10 cellular contexts compared by ENCODE assay signal in the genomic region with DNA sequence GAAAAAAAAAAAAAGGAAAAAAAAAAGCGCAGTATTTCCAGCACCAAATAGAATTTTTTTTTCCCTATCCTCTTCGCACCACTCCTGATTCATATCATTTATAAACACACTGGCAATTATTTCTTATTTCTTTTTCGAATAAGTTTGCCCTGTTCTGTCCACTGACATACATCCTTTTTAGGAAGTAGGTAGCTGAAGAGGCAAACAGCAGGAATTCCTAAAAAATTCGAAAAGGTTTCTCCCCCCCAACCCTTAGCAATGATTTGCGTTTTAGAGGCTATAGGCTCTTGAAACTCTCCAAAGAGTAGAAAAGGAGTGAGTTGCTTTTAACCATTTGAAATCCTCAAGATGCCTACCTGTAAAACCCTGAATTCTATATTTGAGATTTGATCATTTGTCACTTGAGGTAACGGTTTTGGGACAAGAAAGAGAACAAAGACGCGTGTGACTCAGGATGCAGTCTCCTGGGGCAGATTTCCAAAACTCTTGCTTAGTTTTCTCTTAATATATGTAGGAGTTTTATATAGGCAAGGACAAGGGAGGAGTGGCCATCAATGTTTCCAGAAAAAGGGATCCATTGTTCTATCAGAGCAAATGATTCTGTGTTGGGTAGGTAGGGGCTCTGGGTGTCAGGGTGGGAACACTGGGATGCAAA. TPM values are rescaled to one million over a fixed set of nuclear protein-coding genes. Genes with fewer than 3 reads are reported as not detected.
DNase-seq lines count a peak whose midpoint lies in the region; ATAC-seq and TF ChIP-seq lines count a peak whose summit lies in the region.
"Had no signal": no experiment of that assay in that cellular context is flagged by ENCODE, and none has a peak within 500 bp of the region (broad histone marks: within the 10 kb centered on the region; RNA-seq: fewer than 3 reads in every experiment).

No MANE protein-coding gene starts in this region.

- H3K27ac ChIP-seq in heart left ventricle = peak overlapping the region; percentile 77 to 98 (median 92)
- H3K27ac ChIP-seq in uterus = peak overlapping the region; percentile 99

- TF ChIP-seq POLR2A in heart left ventricle (IDR thresholded peaks at IDR 0.05) (no peak), uterus (IDR thresholded peaks at IDR 0.05) (no peak)

- H3K9ac ChIP-seq in mucosa of stomach (ENCODE audit: low read length) = peak overlapping the region; percentile 75

- peaks cover 0 to 40% (median 14%) of the 10 kb centered on the region in 12 donors for H3K4me1 ChIP-seq in heart left ventricle
- H3K4me1 ChIP-seq in mucosa of stomach (ENCODE audit: control insufficient read depth, insufficient read depth, low read length) = peaks cover 40% of the 10 kb centered on the region
- no peaks in the 10 kb centered on the region for H3K4me1 ChIP-seq in uterus

- ATAC-seq in heart left ventricle = no peak
- no peak for ATAC-seq in Right ventricle myocardium superior (ENCODE audit: poor library complexity)
- ATAC-seq in HG03025 (IDR thresholded peaks at IDR 0.05; ENCODE audit: low FRiP score, unreplicated experiment) = no peak

- peak overlapping the region; percentile 43 to 88 (median 69) for H3K4me3 ChIP-seq in heart left ventricle
- peak overlapping the region; percentile 82 for H3K4me3 ChIP-seq in choroid plexus epithelial cell (ENCODE audit: low read depth, low read length)
- H3K4me3 ChIP-seq in mucosa of stomach (ENCODE audit: low read length) = no peak overlapping the region
- peak overlapping the region; percentile 72 to 78 for H3K4me3 ChIP-seq in uterus

- H3K27me3 ChIP-seq in heart left ventricle (peaks cover 0 to 21% (median 0%) of the 10 kb centered on the region in 9 donors), mucosa of stomach (ENCODE audit: control insufficient read depth, insufficient read depth, low read length) (no peaks in the 10 kb centered on the region), uterus (no peaks in the 10 kb centered on the region)

- 23 to 31% (median 27%) methylated on average over 8 of the region's 8 CpGs for WGBS in heart left ventricle, 4 donors

- intact Hi-C loops in heart left ventricle (cut with DNase I) = loop anchor here in 6 of 10 donors (2.0 to 10.0 kb wide), 6 partner anchors 123 to 263 kb away; no protein-coding TSS in a partner anchor
- intact Hi-C loops in Right ventricle myocardium superior (cut with DNase I) = no loop called here
- intact Hi-C loops in uterus (cut with DNase I; ENCODE audit: low total_unique reads) = no loop called here

- H3K36me3 ChIP-seq in heart left ventricle = peaks cover 0 to 21% (median 4%) of the 10 kb centered on the region in 9 donors
- H3K36me3 ChIP-seq in mucosa of stomach (ENCODE audit: control insufficient read depth, insufficient read depth, low read length) = no peaks in the 10 kb centered on the region
- no peaks in the 10 kb centered on the region for H3K36me3 ChIP-seq in uterus

- no peaks in the 10 kb centered on the region for H3K9me3 ChIP-seq in heart left ventricle
- H3K9me3 ChIP-seq in mucosa of stomach (ENCODE audit: control insufficient read depth, low read length) = no peaks in the 10 kb centered on the region
- H3K9me3 ChIP-seq in uterus = no peaks in the 10 kb centered on the region

- DNase-seq in heart left ventricle (no peak), Right ventricle myocardium superior (no peak), choroid plexus epithelial cell (ENCODE audit: low read depth) (no peak), uterus (no peak), anterior cingulate cortex (lab: John Stamatoyannopoulos, UW) (no peak), DMS153 (lab: John Stamatoyannopoulos, UW) (no peak)
- DNase-seq: activated naive CD4-positive, alpha-beta T cell treated with anti-CD3 and anti-CD28 coated beads, Interleukin-2, amount 50 U/mL, for 16 hours; DMS 273 treated with DMSO at 0.1 percent for 48 hours had no signal

- TF ChIP-seq CTCF in heart left ventricle (IDR thresholded peaks at IDR 0.05) = no peak
- no peak for TF ChIP-seq CTCF in choroid plexus epithelial cell (conservative IDR thresholded peaks at IDR 0.05; ENCODE audit: low read depth, low read length)
- no peak for TF ChIP-seq CTCF in uterus (IDR thresholded peaks at IDR 0.05)

RNA-seq across cellular contexts. Expression of a gene that starts 0.5 kb away (rescaled TPM):
- total RNA-seq in heart left ventricle (10 to 100 TPM in 8 of 9 donors, 1 to 10 TPM in 1; 8.4 to 90.7 (median 39.0) TPM), Right ventricle myocardium superior (13.9 TPM), uterus (100 to 1,000 TPM; 104 to 254 (median 202) TPM)
- 10 to 100 TPM in 1 of 2 donors, 1 to 10 TPM in 1; 7.8 to 65.6 TPM for polyA plus RNA-seq in heart left ventricle

Comparison
In these comparisons a context has a peak if more than half of its experiments do, and no peak if none do; other contexts are left out.
1. intact Hi-C loops: an anchor here in heart left ventricle (2.0 to 10.0 kb wide); none called in Right ventricle myocardium superior and uterus.